In the genomic region with DNA sequence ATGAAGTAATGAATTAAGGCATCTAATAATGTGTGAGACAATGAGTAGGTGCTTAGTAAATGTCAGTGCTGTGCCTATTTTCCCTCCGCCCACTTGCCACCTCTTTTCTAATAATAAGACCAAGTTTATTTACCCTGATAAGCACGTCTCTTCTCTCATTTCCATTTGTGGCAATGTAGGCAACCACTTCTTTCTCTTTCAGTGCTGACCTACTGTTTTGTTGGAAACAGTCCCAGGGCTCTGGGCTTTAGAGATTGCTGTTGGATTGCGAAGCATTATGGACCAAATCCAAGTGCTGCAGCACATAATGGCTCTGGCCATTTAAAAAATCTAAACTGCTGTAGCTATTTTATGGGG, we compare ENCODE assay signal across 9 cellular contexts.
DNase-seq lines count a peak whose midpoint lies in the region; ATAC-seq and TF ChIP-seq lines count a peak whose summit lies in the region.
"Had no signal": no experiment of that assay in that cellular context is flagged by ENCODE, and none has a peak within 500 bp of the region (broad histone marks: within the 10 kb centered on the region; RNA-seq: fewer than 3 reads in every experiment).

No MANE protein-coding gene starts in this region.

- ATAC-seq in SK-N-SH treated with all-trans-retinoic acid at 6 μM for 48 hours (no peak), Right ventricle myocardium superior (ENCODE audit: poor library complexity) (peak; percentile 93), GM19452 (IDR thresholded peaks at IDR 0.05; ENCODE audit: unreplicated experiment) (no peak), HG03342 (IDR thresholded peaks at IDR 0.05; ENCODE audit: unreplicated experiment) (no peak), HG02970 (IDR thresholded peaks at IDR 0.05; ENCODE audit: low FRiP score, unreplicated experiment) (no peak)
- no peak for ATAC-seq in stimulated activated memory B cell treated with anti-CD40 and anti-IgM and Interleukin-4, amounts not matched to agents 10 μg/mL and 1 μg/mL and 100 μg/mL, for 72 hours
- ATAC-seq: stimulated activated naive CD8-positive, alpha-beta T cell treated with anti-CD3 and anti-CD28 coated beads, Interleukin-15, amount 100 ng/mL, for 72 hours had no signal

- H3K79me2 ChIP-seq in GM23248 (ENCODE audit: insufficient read depth) (no peaks in the 10 kb centered on the region), mesendoderm (ENCODE audit: control insufficient read depth, insufficient read depth, low read length) (no peaks in the 10 kb centered on the region)

- H3K4me3 ChIP-seq in GM23248 (no peak overlapping the region), mesendoderm (ENCODE audit: low read length) (no peak overlapping the region)

- no peaks in the 10 kb centered on the region; the same call in 1 of the 2 replicates for H3F3A ChIP-seq in GM23248 (ENCODE audit: insufficient read depth)

- intact Hi-C loops in Right ventricle myocardium superior (cut with DNase I) = no loop called here

- no peak overlapping the region for H2BK15ac ChIP-seq in mesendoderm (replicated peaks; ENCODE audit: low read depth)

- H3K4me3 Mint-ChIP-seq in stimulated activated memory B cell treated with anti-CD40 and anti-IgM and Interleukin-4, amounts not matched to agents 10 μg/mL and 1 μg/mL and 100 μg/mL, for 72 hours = no peak overlapping the region
- H3K4me3 Mint-ChIP-seq: stimulated activated naive CD8-positive, alpha-beta T cell treated with anti-CD3 and anti-CD28 coated beads, Interleukin-15, amount 100 ng/mL, for 72 hours had no signal

- no peak overlapping the region for H3K56ac ChIP-seq in mesendoderm (ENCODE audit: low read length)

- no peak overlapping the region for H4K8ac ChIP-seq in mesendoderm (ENCODE audit: low read depth, low read length)

- in situ Hi-C loops in GM23248 (cut with MboI) = loop anchor here (10.0 to 25.0 kb wide), 2 partner anchors 417 to 749 kb away; a partner anchor contains a TSS

- no peak overlapping the region for H2AFZ ChIP-seq in GM23248

- no peak overlapping the region for H2BK120ac ChIP-seq in mesendoderm (ENCODE audit: low read depth, low read length)

- peaks cover 14% of the 10 kb centered on the region for H3K36me3 Mint-ChIP-seq in stimulated activated memory B cell treated with anti-CD40 and anti-IgM and Interleukin-4, amounts not matched to agents 10 μg/mL and 1 μg/mL and 100 μg/mL, for 72 hours

- H3K27ac ChIP-seq in GM23248 (peak overlapping the region; percentile 26; the same call in 1 of the 2 replicates), mesendoderm (ENCODE audit: low read depth, low read length) (no peak overlapping the region)

- WGBS in GM23248 (ENCODE audit: low coverage in 1 of 2, low lambda C conversion rate in 2 of 2, missing lambda C conversion rate in 2 of 2), 2 experiments = 30 to 41% methylated on average over 3 of the region's 3 CpGs
- WGBS in mesendoderm (ENCODE audit: extremely low coverage, insufficient coverage, low lambda C conversion rate) = no CpG with 5 or more reads among the region's 3 CpGs

- H3K9ac ChIP-seq in GM23248 (no peak overlapping the region), mesendoderm (ENCODE audit: low read length) (no peak overlapping the region)

- H2AK5ac ChIP-seq in mesendoderm (ENCODE audit: low read length) = no peak overlapping the region

- H3K27me3 Mint-ChIP-seq in stimulated activated memory B cell treated with anti-CD40 and anti-IgM and Interleukin-4, amounts not matched to agents 10 μg/mL and 1 μg/mL and 100 μg/mL, for 72 hours = no peaks in the 10 kb centered on the region
- H3K27me3 Mint-ChIP-seq: stimulated activated naive CD8-positive, alpha-beta T cell treated with anti-CD3 and anti-CD28 coated beads, Interleukin-15, amount 100 ng/mL, for 72 hours had no signal

- H3K27ac Mint-ChIP-seq in stimulated activated memory B cell treated with anti-CD40 and anti-IgM and Interleukin-4, amounts not matched to agents 10 μg/mL and 1 μg/mL and 100 μg/mL, for 72 hours = peak overlapping the region; percentile 58
- H3K27ac Mint-ChIP-seq: stimulated activated naive CD8-positive, alpha-beta T cell treated with anti-CD3 and anti-CD28 coated beads, Interleukin-15, amount 100 ng/mL, for 72 hours had no signal

- H3K4ac ChIP-seq in mesendoderm (ENCODE audit: low read depth, low read length) = no peak overlapping the region

- H3K9me3 ChIP-seq in GM23248 (ENCODE audit: low read depth) = no peaks in the 10 kb centered on the region

- H3K27me3 ChIP-seq in GM23248 (replicated peaks; ENCODE audit: insufficient read depth) = no peaks in the 10 kb centered on the region
- no peaks in the 10 kb centered on the region for H3K27me3 ChIP-seq in mesendoderm (ENCODE audit: insufficient read depth, low read length, poor library complexity)

- no peaks in the 10 kb centered on the region for H3K79me1 ChIP-seq in mesendoderm (ENCODE audit: low read length)

- H3K23ac ChIP-seq in mesendoderm (ENCODE audit: low read length) = no peak overlapping the region

- H3K4me1 Mint-ChIP-seq in stimulated activated memory B cell treated with anti-CD40 and anti-IgM and Interleukin-4, amounts not matched to agents 10 μg/mL and 1 μg/mL and 100 μg/mL, for 72 hours = peaks cover 57% of the 10 kb centered on the region

- no peaks in the 10 kb centered on the region for H3K36me3 ChIP-seq in GM23248 (ENCODE audit: low read depth)
- no peaks in the 10 kb centered on the region for H3K36me3 ChIP-seq in mesendoderm (ENCODE audit: control insufficient read depth, insufficient read depth, low read length)

- no peak overlapping the region for H2BK5ac ChIP-seq in mesendoderm (ENCODE audit: low read length)

- H3K4me2 ChIP-seq in GM23248 (ENCODE audit: unreplicated experiment) (peak overlapping the region; percentile 36), mesendoderm (ENCODE audit: low read length) (no peak overlapping the region)

- H3K4me1 ChIP-seq in GM23248 (ENCODE audit: insufficient read depth) (peaks cover 26% of the 10 kb centered on the region), mesendoderm (ENCODE audit: control insufficient read depth, low read depth, low read length) (no peaks in the 10 kb centered on the region)

- no peaks in the 10 kb centered on the region for H3K9me2 ChIP-seq in GM23248 (ENCODE audit: insufficient read depth)

- no peak overlapping the region for H4K5ac ChIP-seq in mesendoderm (ENCODE audit: low read length)

- DNase-seq in GM23248 (peak; percentile 89), Right ventricle myocardium superior (no peak), mesendoderm (no peak)
- DNase-seq: stimulated activated naive CD8-positive, alpha-beta T cell treated with anti-CD3 and anti-CD28 coated beads, Interleukin-15, amount 100 ng/mL, for 72 hours had no signal

- peaks cover 6% of the 10 kb centered on the region for H3K9me3 Mint-ChIP-seq in stimulated activated memory B cell treated with anti-CD40 and anti-IgM and Interleukin-4, amounts not matched to agents 10 μg/mL and 1 μg/mL and 100 μg/mL, for 72 hours

- no peak overlapping the region for H3K18ac ChIP-seq in mesendoderm (ENCODE audit: low read length)

- H4K20me1 ChIP-seq in GM23248 (ENCODE audit: insufficient read depth) = no peaks in the 10 kb centered on the region

TF ChIP-seq in SK-N-SH treated with all-trans-retinoic acid at 6 μM for 48 hours, 23 proteins besides CTCF, POLR2A, EP300 and RAD21:
- TF ChIP-seq ARNTL (CRISPR knock-in tag; IDR thresholded peaks at IDR 0.05; ENCODE audit: borderline replicate concordance, low read depth) (no peak), ISL1 (CRISPR knock-in tag; IDR thresholded peaks at IDR 0.05) (peak; percentile 39)
